ENCODE assay signal across 11 cellular contexts in genomic region chr7:151426486-151426905, GRCh38. TPM values are rescaled to one million over a fixed set of nuclear protein-coding genes. Genes with fewer than 3 reads are reported as not detected.
DNase-seq lines count a peak whose midpoint lies in the region; ATAC-seq lines count a peak whose summit lies in the region.
"Had no signal": no experiment of that assay in that cellular context is flagged by ENCODE, and none has a peak within 500 bp of the region (broad histone marks: within the 10 kb centered on the region; RNA-seq: fewer than 3 reads in every experiment).

No MANE protein-coding gene starts in this region.

- H3K79me2 ChIP-seq in ACC112 (ENCODE audit: control insufficient read depth, insufficient read depth, low read length, unreplicated experiment), result no peaks in the 10 kb centered on the region

- no peak overlapping the region for H3K27ac Mint-ChIP-seq in T-cell

- no peaks in the 10 kb centered on the region for H3K36me3 ChIP-seq in ACC112 (ENCODE audit: insufficient read depth, low read length)
- no peaks in the 10 kb centered on the region for H3K36me3 ChIP-seq in muscle layer of duodenum (ENCODE audit: control insufficient read depth in 1 of 2, insufficient read depth in 2 of 2, low read length in 2 of 2)
- H3K36me3 ChIP-seq: neutrophil had no signal

- no peaks in the 10 kb centered on the region for H3K27me3 Mint-ChIP-seq in T-cell

- CTCF ChIA-PET in T-cell (lab: Charles Lee), result no interaction called here

- no peak overlapping the region for H3K4me3 Mint-ChIP-seq in T-cell

- POLR2A ChIA-PET in T-cell (lab: Charles Lee), result no interaction called here

- DNase-seq in NCI-H2029 (lab: John Stamatoyannopoulos, UW) (peak; percentile 29), dermis blood vessel endothelial cell (peak; percentile 46), DMS153 (lab: John Stamatoyannopoulos, UW) (no peak), T-cell (no peak), SHP77 treated with DMSO at 0.1 percent for 48 hours (lab: John Stamatoyannopoulos, UW) (no peak)

- no peaks in the 10 kb centered on the region for H3K36me3 Mint-ChIP-seq in T-cell

- H3K4me1 ChIP-seq in ACC112 (ENCODE audit: control insufficient read depth, insufficient read depth, low read length, unreplicated experiment) (peaks cover 27% of the 10 kb centered on the region), muscle layer of duodenum (ENCODE audit: control insufficient read depth in 1 of 2, insufficient read depth in 2 of 2, low read length in 2 of 2) (peaks cover 0 to 7% of the 10 kb centered on the region in 2 donors)

- H3K9me3 Mint-ChIP-seq in T-cell, result no peaks in the 10 kb centered on the region

- H3K27me3 ChIP-seq in ACC112 (ENCODE audit: insufficient read depth, low read length) (peaks cover 9% of the 10 kb centered on the region; the same call in 1 of the 2 replicates), muscle layer of duodenum (ENCODE audit: low read depth, low read length) (no peaks in the 10 kb centered on the region)

- H3K4me1 Mint-ChIP-seq in T-cell, result peaks cover 40 to 47% (median 47%) of the 10 kb centered on the region in 3 donors

- ATAC-seq in HG03571 (IDR thresholded peaks at IDR 0.05; ENCODE audit: unreplicated experiment), result no peak
- ATAC-seq in T-cell (replicated peaks in 1 of 4), result no peak
- ATAC-seq: activated CD4-positive, CD25-positive, alpha-beta regulatory T cell treated with anti-CD3 and anti-CD28 coated beads, Interleukin-2, amount 50 U/mL, for 24 hours had no signal

- peak overlapping the region; percentile 85 for H3K27ac ChIP-seq in ACC112 (ENCODE audit: low read depth, low read length)
- H3K27ac ChIP-seq in muscle layer of duodenum (ENCODE audit: low read length), result peak overlapping the region; percentile 70
- H3K27ac ChIP-seq: KMS-11, neutrophil had no signal

- H2AFZ ChIP-seq in ACC112 (ENCODE audit: low read length, unreplicated experiment), result no peak overlapping the region

- peaks cover 0 to 3% of the 10 kb centered on the region in 2 donors for H3K9me3 ChIP-seq in muscle layer of duodenum (ENCODE audit: control insufficient read depth in 1 of 2, low read length in 2 of 2)
- H3K9me3 ChIP-seq: neutrophil had no signal

- peak overlapping the region; percentile 45; the same call in 1 of the 2 replicates for H3K4me3 ChIP-seq in ACC112 (ENCODE audit: low read depth, low read length)
- H3K4me3 ChIP-seq in muscle layer of duodenum (ENCODE audit: low read depth in 1 of 2, low read length in 2 of 2), result no peak overlapping the region

RNA-seq across cellular contexts. Expression of gene CRYGN, which starts 13.4 kb away (rescaled TPM):
- not detected in 2 replicates for total RNA-seq in dermis blood vessel endothelial cell
- 1 to 10 TPM in 2 of 5 donors, under 1 TPM in 1, not detected in 2; 0.98 to 1.8 (median 1.0) TPM for total RNA-seq in T-cell

RNA-seq across cellular contexts. Expression of gene WDR86, which starts 16.7 kb away (rescaled TPM):
- total RNA-seq in dermis blood vessel endothelial cell (not detected in 2 replicates), T-cell (10 to 100 TPM in 3 of 5 donors, 1 to 10 TPM in 2; 3.1 to 26.0 (median 10.1) TPM)

Comparison
In these comparisons a context has a peak if more than half of its experiments do, and no peak if none do; other contexts are left out.
1. DNase-seq: peak in NCI-H2029 (single experiment) and dermis blood vessel endothelial cell (single experiment); none in DMS153 (single experiment), T-cell (0 of 34) and SHP77 treated with DMSO at 0.1 percent for 48 hours (single experiment).